In genomic region chr9:131308906-131309305, GRCh38 we compare ENCODE assay signal across 29 cellular contexts.
"Had no signal": no experiment of that assay in that cellular context is flagged by ENCODE, and none has a peak within 500 bp of the region (broad histone marks: within the 10 kb centered on the region; RNA-seq: fewer than 3 reads in every experiment).

No MANE protein-coding gene starts in this region.

- H3K27ac ChIP-seq: left lung, neural progenitor cell, ovary, right lobe of liver, skin epidermis, stomach, testis, thyroid gland, transverse colon, upper lobe of left lung, vagina had no signal

- H3K36me3 Mint-ChIP-seq: immature natural killer cell; mesothelial cell of epicardium; natural killer cell; stimulated activated naive B cell treated with anti-CD40 and anti-IgM and Interleukin-4, amounts not matched to agents 10 μg/mL and 1 μg/mL and 100 μg/mL, for 72 hours had no signal

- H3K4me3 Mint-ChIP-seq: immature natural killer cell; mesothelial cell of epicardium; natural killer cell; nephron progenitor cell; stimulated activated naive B cell treated with anti-CD40 and anti-IgM and Interleukin-4, amounts not matched to agents 10 μg/mL and 1 μg/mL and 100 μg/mL, for 72 hours had no signal

- H3K27ac Mint-ChIP-seq: mesothelial cell of epicardium; natural killer cell; nephron progenitor cell; progenitor cell of endocrine pancreas; stimulated activated naive B cell treated with anti-CD40 and anti-IgM and Interleukin-4, amounts not matched to agents 10 μg/mL and 1 μg/mL and 100 μg/mL, for 72 hours had no signal

- DNase-seq: hypothalamus; immature natural killer cell; kidney; left colon; left lung; mesendoderm; naive B cell; natural killer cell; nephron progenitor cell; ovary; retina; right lobe of liver; stimulated activated CD4-positive, alpha-beta T cell treated with anti-CD3 and anti-CD28 coated beads, Interleukin-12 subunit alpha, Interleukin-12 subunit beta, amount 100 ng/mL, for 4 hours; stimulated activated CD4-positive, alpha-beta T cell treated with anti-CD3 and anti-CD28 coated beads, Interleukin-15, amount 100 ng/mL, for 24 hours; stimulated activated CD4-positive, alpha-beta T cell treated with anti-CD3 and anti-CD28 coated beads, Interleukin-2, amount 100 ng/mL, for 24 hours; stimulated activated CD4-positive, alpha-beta T cell treated with anti-CD3 and anti-CD28 coated beads, Interleukin-4, amount 100 ng/mL, for 1 hour; stimulated activated naive B cell treated with anti-CD40 and anti-IgM and Interleukin-4, amounts not matched to agents 10 μg/mL and 1 μg/mL and 100 μg/mL, for 72 hours; stimulated activated naive CD8-positive, alpha-beta T cell treated with anti-CD3 and anti-CD28 coated beads, Interleukin-15, Interleukin-2, amounts not matched to agents 100 U/mL and 50 U/mL, for 24 hours; stomach; testis; thyroid gland; transverse colon; upper lobe of left lung had no signal

- H3K9me3 Mint-ChIP-seq: immature natural killer cell; mesothelial cell of epicardium; naive B cell; natural killer cell; nephron progenitor cell; stimulated activated naive B cell treated with anti-CD40 and anti-IgM and Interleukin-4, amounts not matched to agents 10 μg/mL and 1 μg/mL and 100 μg/mL, for 72 hours had no signal

- H3K27me3 ChIP-seq: left lung, neural progenitor cell, ovary, right lobe of liver, stomach, testis, thyroid gland, transverse colon, upper lobe of left lung, vagina had no signal

- H3K9me3 ChIP-seq: left lung, ovary, right lobe of liver, stomach, testis, thyroid gland, transverse colon, upper lobe of left lung, vagina had no signal

- H3K4me1 Mint-ChIP-seq: mesothelial cell of epicardium had no signal

- H3K36me3 ChIP-seq: left lung, neural progenitor cell, ovary, right lobe of liver, thyroid gland, transverse colon, upper lobe of left lung, vagina had no signal

- ATAC-seq: left colon; left lung; natural killer cell; stimulated activated naive B cell treated with anti-CD40 and anti-IgM and Interleukin-4, amounts not matched to agents 10 μg/mL and 1 μg/mL and 100 μg/mL, for 72 hours; stimulated activated naive CD8-positive, alpha-beta T cell treated with anti-CD3 and anti-CD28 coated beads, Interleukin-15, Interleukin-2, amounts not matched to agents 100 U/mL and 50 U/mL, for 24 hours had no signal

- H3K4me1 ChIP-seq: left lung, right lobe of liver, testis, thyroid gland, vagina had no signal

- H3K4me3 ChIP-seq: left lung, lung, neural progenitor cell, ovary, right lobe of liver, skin epidermis, stomach, testis, thyroid gland, transverse colon, upper lobe of left lung, vagina had no signal
